9 cellular contexts compared by ENCODE assay signal in the genomic region with DNA sequence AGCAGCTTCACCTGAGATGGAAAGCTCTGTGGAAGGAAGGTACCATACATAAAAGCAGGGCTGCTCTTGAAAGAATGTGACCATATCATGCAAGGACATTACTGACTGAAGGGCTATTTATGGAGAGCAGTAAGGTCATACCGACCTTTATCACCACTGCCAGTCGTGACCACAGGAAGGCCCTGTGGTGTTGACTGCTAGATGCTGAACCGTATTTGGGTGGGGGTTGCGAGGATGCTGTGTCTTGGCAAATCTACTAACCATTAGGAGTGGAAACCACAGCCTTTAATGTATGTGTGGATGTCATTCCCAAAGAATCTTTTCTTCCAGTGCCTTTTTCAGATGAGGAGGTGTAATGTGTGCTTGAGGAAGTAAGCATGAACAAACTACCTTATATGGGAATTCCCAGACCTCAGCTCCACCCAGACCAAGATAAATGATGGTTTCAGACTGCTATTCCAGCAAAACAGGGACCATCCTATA.
DNase-seq lines count a peak whose midpoint lies in the region; FAIRE-seq and TF ChIP-seq lines count a peak whose summit lies in the region.
"Had no signal": no experiment of that assay in that cellular context is flagged by ENCODE, and none has a peak within 500 bp of the region (broad histone marks: within the 10 kb centered on the region; RNA-seq: fewer than 3 reads in every experiment).

No MANE protein-coding gene starts in this region.

- no peak overlapping the region for H3K18ac ChIP-seq in mesendoderm (ENCODE audit: low read length)

- H3K27ac ChIP-seq in brain microvascular endothelial cell (peak overlapping the region; percentile 99), mesendoderm (ENCODE audit: low read depth, low read length) (peak overlapping the region; percentile 81)
- H3K27ac ChIP-seq: parathyroid adenoma had no signal

- no CpG with 5 or more reads among the region's 4 CpGs for WGBS in mesendoderm (ENCODE audit: extremely low coverage, insufficient coverage, low lambda C conversion rate)

- peak; percentile 100 for FAIRE-seq in H54 (lab: Jason Lieb, UNC)

- no peak overlapping the region for H4K5ac ChIP-seq in mesendoderm (ENCODE audit: low read length)

- H3K23ac ChIP-seq in mesendoderm (ENCODE audit: low read length): no peak overlapping the region

- H2AK5ac ChIP-seq in mesendoderm (ENCODE audit: low read length): no peak overlapping the region

- H2BK120ac ChIP-seq in mesendoderm (ENCODE audit: low read depth, low read length): no peak overlapping the region

- H3K79me1 ChIP-seq in mesendoderm (ENCODE audit: low read length): peaks cover 6% of the 10 kb centered on the region

- H3K4me2 ChIP-seq in mesendoderm (ENCODE audit: low read length): no peak overlapping the region

- H4K8ac ChIP-seq in mesendoderm (ENCODE audit: low read depth, low read length): no peak overlapping the region

- no peak overlapping the region for H3K4me3 ChIP-seq in brain microvascular endothelial cell (ENCODE audit: low read depth, low read length)
- no peak overlapping the region for H3K4me3 ChIP-seq in mesendoderm (ENCODE audit: low read length)

- no peak for TF ChIP-seq POLR2A in H54 (IDR thresholded peaks at IDR 0.05; ENCODE audit: low read depth, low read length)

- peaks cover 10% of the 10 kb centered on the region for H3K79me2 ChIP-seq in mesendoderm (ENCODE audit: control insufficient read depth, insufficient read depth, low read length)

- H3K27me3 ChIP-seq in brain microvascular endothelial cell (replicated peaks) (no peaks in the 10 kb centered on the region), mesendoderm (ENCODE audit: insufficient read depth, low read length, poor library complexity) (no peaks in the 10 kb centered on the region)

- no peak for TF ChIP-seq CTCF in brain microvascular endothelial cell (IDR thresholded peaks at IDR 0.05; ENCODE audit: low read depth, low read length, missing control alignments)

- in situ Hi-C loops in brain microvascular endothelial cell (cut with HindIII; ENCODE audit: low pct_ligation_motif_present, low sequenced_read_pairs): no loop called here

- DNase-seq in EH (ENCODE audit: low read depth) (peak; percentile 99), H54 (ENCODE audit: insufficient read length, low spot score) (no peak), M059J (ENCODE audit: low read depth) (peak; percentile 98), brain microvascular endothelial cell (peak; percentile 96), mesendoderm (peak; percentile 89), NCI-H446 treated with DMSO at 0.1 percent for 48 hours (lab: John Stamatoyannopoulos, UW) (no peak), NCI-H524 treated with DMSO at 0.1 percent for 48 hours (lab: John Stamatoyannopoulos, UW) (no peak)
- no peak for DNase-seq in activated CD8-positive, alpha-beta memory T cell treated with anti-CD3 and anti-CD28 coated beads, Interleukin-2, amount 50 U/mL, for 4 hours

- no peak overlapping the region for H3K9ac ChIP-seq in mesendoderm (ENCODE audit: low read length)
- H3K9ac ChIP-seq: parathyroid adenoma had no signal

- peak overlapping the region; percentile 12 for H3K56ac ChIP-seq in mesendoderm (ENCODE audit: low read length)

- no peak overlapping the region for H2BK15ac ChIP-seq in mesendoderm (replicated peaks; ENCODE audit: low read depth)

- H3K4me1 ChIP-seq in mesendoderm (ENCODE audit: control insufficient read depth, low read depth, low read length): peaks cover 16% of the 10 kb centered on the region
- H3K4me1 ChIP-seq: parathyroid adenoma had no signal

- no peaks in the 10 kb centered on the region for H3K36me3 ChIP-seq in brain microvascular endothelial cell (replicated peaks)
- H3K36me3 ChIP-seq in mesendoderm (ENCODE audit: control insufficient read depth, insufficient read depth, low read length): no peaks in the 10 kb centered on the region

- no peak overlapping the region for H3K4ac ChIP-seq in mesendoderm (ENCODE audit: low read depth, low read length)

- H2BK5ac ChIP-seq in mesendoderm (ENCODE audit: low read length): no peak overlapping the region

Comparison
In these comparisons a context has a peak if more than half of its experiments do, and no peak if none do; other contexts are left out.
1. DNase-seq: peak in EH (single experiment), M059J (single experiment), brain microvascular endothelial cell (single experiment) and mesendoderm (single experiment); none in H54 (single experiment), NCI-H446 treated with DMSO at 0.1 percent for 48 hours (single experiment), activated CD8-positive, alpha-beta memory T cell treated with anti-CD3 and anti-CD28 coated beads, Interleukin-2, amount 50 U/mL, for 4 hours (single experiment) and NCI-H524 treated with DMSO at 0.1 percent for 48 hours (single experiment).